Comparison of ENCODE assay signal across 40 cellular contexts in genomic region chr1:207013321-207014085, GRCh38. TPM values are rescaled to one million over a fixed set of nuclear protein-coding genes. Genes with fewer than 3 reads are reported as not detected.
"Had no signal": no experiment of that assay in that cellular context is flagged by ENCODE, and none has a peak within 500 bp of the region (broad histone marks: within the 10 kb centered on the region; RNA-seq: fewer than 3 reads in every experiment).

No MANE protein-coding gene starts in this region.

- H3K9ac ChIP-seq: KMS-11 had no signal

- H3K36me3 ChIP-seq: MG63 had no signal

- H3K27ac ChIP-seq: KMS-11 had no signal

- H3K4me3 ChIP-seq: MG63 had no signal

- DNase-seq: Karpas-422, Kasumi-1, KG1, MG63, MM.1S, MV-4-11, NCI-H1048, NCI-H1092, NCI-H1092 treated with DMSO at 0.1 percent for 48 hours, NCI-H1105, NCI-H1105 treated with DMSO at 0.1 percent for 48 hours, NCI-H1417, NCI-H1417 treated with DMSO at 0.1 percent for 48 hours, NCI-H1436, NCI-H1436 treated with DMSO at 0.1 percent for 48 hours, NCI-H146, NCI-H1694, NCI-H1694 treated with DMSO at 0.1 percent for 48 hours, NCI-H187, NCI-H187 treated with DMSO at 0.1 percent for 48 hours, NCI-H1930, NCI-H2029, NCI-H2029 treated with DMSO at 0.1 percent for 48 hours, NCI-H2081, NCI-H2081 treated with DMSO at 0.1 percent for 48 hours, NCI-H2107, NCI-H2171, NCI-H2171 treated with DMSO at 0.1 percent for 48 hours, NCI-H2227 treated with DMSO at 0.1 percent for 48 hours, NCI-H226, NCI-H345, NCI-H446, NCI-H446 treated with DMSO at 0.1 percent for 48 hours, NCI-H510A, NCI-H510A treated with DMSO at 0.1 percent for 48 hours had no signal

- H3K4me2 ChIP-seq: KMS-11 had no signal

- H3K27me3 ChIP-seq: MG63 had no signal

- H3K9me3 ChIP-seq: MG63 had no signal

RNA-seq across cellular contexts. Expression of gene C1orf116, which starts 19.1 kb away (rescaled TPM):
- total RNA-seq: M059J, NCI-H460 had no signal

RNA-seq across cellular contexts. Expression of gene FCAMR, which starts 43.2 kb away (rescaled TPM):
- total RNA-seq: LHCN-M2, M059J, MCF 10A, NCI-H460 had no signal
